19 cellular contexts compared by ENCODE assay signal in genomic region chr1:220791959-220792358, GRCh38. TPM values are rescaled to one million over a fixed set of nuclear protein-coding genes. Genes with fewer than 3 reads are reported as not detected.
DNase-seq lines count a peak whose midpoint lies in the region; ATAC-seq and TF ChIP-seq lines count a peak whose summit lies in the region.
"Had no signal": no experiment of that assay in that cellular context is flagged by ENCODE, and none has a peak within 500 bp of the region (broad histone marks: within the 10 kb centered on the region; RNA-seq: fewer than 3 reads in every experiment).

No MANE protein-coding gene starts in this region.

- H3K9me3 ChIP-seq in psoas muscle, result no peaks in the 10 kb centered on the region
- H3K9me3 ChIP-seq in upper lobe of left lung, result no peaks in the 10 kb centered on the region
- no peaks in the 10 kb centered on the region for H3K9me3 ChIP-seq in hepatocyte (ENCODE audit: low read depth)

- H3K79me2 ChIP-seq in hepatocyte, result no peaks in the 10 kb centered on the region

- no peak for TF ChIP-seq CTCF in psoas muscle (IDR thresholded peaks at IDR 0.05)
- TF ChIP-seq CTCF in upper lobe of left lung (IDR thresholded peaks at IDR 0.05), result no peak
- no peak for TF ChIP-seq CTCF in hepatocyte (IDR thresholded peaks at IDR 0.05; ENCODE audit: poor library complexity)
- TF ChIP-seq CTCF in GM20000 (IDR thresholded peaks at IDR 0.05; ENCODE audit: extremely low read depth, missing control alignments), result no peak

- DNase-seq in ecto neural progenitor cell (ENCODE audit: low spot score) (peak; percentile 9), left ventricle myocardium superior (no peak), psoas muscle (peak; percentile 43 to 70), upper lobe of left lung (no peak), hepatocyte (ENCODE audit: low spot score) (no peak), GM20000 (ENCODE audit: low spot score) (no peak)
- DNase-seq: activated CD4-positive, alpha-beta T cell treated with anti-CD3 and anti-CD28 coated beads, Interleukin-2, amount 50 U/mL, for 4 hours; activated T-cell treated with anti-CD3 and anti-CD28 coated beads for 4 hours; effector CD8-positive, alpha-beta T cell; H9; immature natural killer cell; Kasumi-1; mesendoderm; natural killer cell; NCI-H524 treated with DMSO at 0.1 percent for 48 hours; SHP77 treated with DMSO at 0.1 percent for 48 hours; WERI-Rb-1 had no signal

- TF ChIP-seq EP300 in upper lobe of left lung (IDR thresholded peaks at IDR 0.05), result no peak

- H3K4me1 ChIP-seq in psoas muscle, result peaks cover 22% of the 10 kb centered on the region
- H3K4me1 ChIP-seq in upper lobe of left lung, result peaks cover 29 to 43% (median 32%) of the 10 kb centered on the region in 4 donors
- peaks cover 9% of the 10 kb centered on the region for H3K4me1 ChIP-seq in hepatocyte (ENCODE audit: insufficient read depth)

- H2AFZ ChIP-seq in hepatocyte, result no peak overlapping the region

- H3K27ac ChIP-seq in psoas muscle (peak overlapping the region; percentile 28), upper lobe of left lung (peak overlapping the region; percentile 11 to 88 (median 56)), hepatocyte (no peak overlapping the region)
- H3K27ac ChIP-seq: WERI-Rb-1 had no signal

- H3K4me3 ChIP-seq in psoas muscle (no peak overlapping the region), upper lobe of left lung (no peak overlapping the region), hepatocyte (no peak overlapping the region)

- H3K9me2 ChIP-seq in hepatocyte (replicated peaks; ENCODE audit: insufficient read depth), result no peaks in the 10 kb centered on the region

- 7 to 12% (median 11%) methylated on average over 5 of the region's 5 CpGs for WGBS in psoas muscle, 3 donors
- WGBS in upper lobe of left lung, 2 donors, result 26 to 33% methylated on average over 5 of the region's 5 CpGs
- WGBS in hepatocyte (ENCODE audit: low lambda C conversion rate, missing lambda C conversion rate), result 86% methylated on average over 5 of the region's 5 CpGs

- intact Hi-C loops in left ventricle myocardium superior (cut with micrococcal nuclease), result no loop called here
- intact Hi-C loops in psoas muscle (cut with DNase I), result no loop called here

- H3K4me2 ChIP-seq in hepatocyte, result no peak overlapping the region

- H3K27me3 ChIP-seq in psoas muscle (ENCODE audit: insufficient read depth in 3 of 3, low read length in 2 of 3) (no peaks in the 10 kb centered on the region), upper lobe of left lung (no peaks in the 10 kb centered on the region), hepatocyte (no peaks in the 10 kb centered on the region)

- ATAC-seq in left ventricle myocardium superior (peak; percentile 55), psoas muscle (peak in 3 of 4 donors; percentile 57 to 89 (median 58)), upper lobe of left lung (ENCODE audit: low FRiP score in 2 of 2) (no peak), GM19395 (IDR thresholded peaks at IDR 0.05; ENCODE audit: unreplicated experiment) (no peak)
- ATAC-seq: natural killer cell had no signal

- TF ChIP-seq POLR2A in upper lobe of left lung (IDR thresholded peaks at IDR 0.05), result no peak

- no peaks in the 10 kb centered on the region for H4K20me1 ChIP-seq in hepatocyte (ENCODE audit: insufficient read depth, poor library complexity, severe bottlenecking)

- H3K36me3 ChIP-seq in psoas muscle (ENCODE audit: insufficient read depth in 1 of 2, low read depth in 1 of 2), result peaks cover 0 to under 1% of the 10 kb centered on the region in 2 donors
- peaks cover 0 to 4% (median 0%) of the 10 kb centered on the region in 4 donors for H3K36me3 ChIP-seq in upper lobe of left lung
- no peaks in the 10 kb centered on the region for H3K36me3 ChIP-seq in hepatocyte (replicated peaks; ENCODE audit: insufficient read depth, low read depth)

RNA-seq across cellular contexts. Expression of gene MTARC1, which starts 5.2 kb away (rescaled TPM):
- 3.5 TPM for total RNA-seq in left ventricle myocardium superior
- total RNA-seq in psoas muscle, result 1 to 10 TPM; 2.7 to 6.4 (median 4.0) TPM
- polyA plus RNA-seq in psoas muscle, result 1 to 10 TPM; 1.7 to 3.8 (median 2.7) TPM
- 10 to 100 TPM in 5 of 6 donors, 1 to 10 TPM in 1; 10.0 to 41.7 (median 22.3) TPM for total RNA-seq in upper lobe of left lung
- total RNA-seq in hepatocyte, result 19.9 and 24.0 TPM in 2 replicates
- polyA plus RNA-seq in hepatocyte, result 11.9 and 15.8 TPM in 2 replicates
- total RNA-seq: T-helper 1 cell treated with Interleukin-12 subunit alpha and Interleukin-12 subunit beta and Interleukin-4 antibody, amounts not matched to agents 30 ng/mL and 1 ng/mL, for 36 hours had no signal

RNA-seq across cellular contexts. Expression of gene MTARC2, which starts 43.8 kb away (rescaled TPM):
- 24.9 TPM for total RNA-seq in left ventricle myocardium superior
- 10 to 100 TPM in 1 of 4 donors, 1 to 10 TPM in 3; 8.8 to 12.4 (median 9.5) TPM for total RNA-seq in psoas muscle
- 1 to 10 TPM; 4.1 to 5.7 (median 5.0) TPM for polyA plus RNA-seq in psoas muscle
- 100 to 1,000 TPM in 1 of 6 donors, 10 to 100 TPM in 5; 44.2 to 125 (median 62.0) TPM for total RNA-seq in upper lobe of left lung
- total RNA-seq in hepatocyte, result 24.4 and 26.7 TPM in 2 replicates
- 23.7 and 27.8 TPM in 2 replicates for polyA plus RNA-seq in hepatocyte
- total RNA-seq: T-helper 1 cell treated with Interleukin-12 subunit alpha and Interleukin-12 subunit beta and Interleukin-4 antibody, amounts not matched to agents 30 ng/mL and 1 ng/mL, for 36 hours had no signal

Comparison
In these comparisons a context has a peak if more than half of its experiments do, and no peak if none do; other contexts are left out.
1. DNase-seq: peak in ecto neural progenitor cell (single experiment) and psoas muscle (2 of 2); none in left ventricle myocardium superior (single experiment), upper lobe of left lung (0 of 2), hepatocyte (single experiment) and GM20000 (single experiment).
2. ATAC-seq: peak in left ventricle myocardium superior (single experiment) and psoas muscle (3 of 4); none in upper lobe of left lung (0 of 2) and GM19395 (single experiment).